ENCODE assay signal across 8 cellular contexts in genomic region chr5:113294341-113295110, GRCh38.
DNase-seq lines count a peak whose midpoint lies in the region; ATAC-seq and TF ChIP-seq lines count a peak whose summit lies in the region.

No MANE protein-coding gene starts in this region.

- peaks cover 0 to 12% of the 10 kb centered on the region in 2 donors for H3K4me1 ChIP-seq in lung (ENCODE audit: control insufficient read depth in 2 of 2, insufficient read depth in 2 of 2, low read length in 2 of 2)

- DNase-seq in NCI-H2081 (lab: John Stamatoyannopoulos, UW) (peak; percentile 73), NCI-H2081 treated with DMSO at 0.1 percent for 48 hours (lab: John Stamatoyannopoulos, UW) (no peak), NCI-H446 treated with DMSO at 0.1 percent for 48 hours (lab: John Stamatoyannopoulos, UW) (peak; percentile 79), lung (ENCODE audit: low spot score) (peak; percentile 83)
- peak; percentile 89 for DNase-seq in activated CD8-positive, alpha-beta T cell treated with anti-CD3 and anti-CD28 coated beads for 36 hours
- DNase-seq in effector CD4-positive, alpha-beta T cell: peak; percentile 46
- peak; percentile 17 to 45 (median 40) for DNase-seq in stimulated activated CD4-positive, alpha-beta T cell treated with anti-CD3 and anti-CD28 coated beads, TNF-alpha, amount 100 ng/mL, for 1 hour (ENCODE audit: low read depth in 3 of 3, low spot score in 1 of 3)

- H3K36me3 Mint-ChIP-seq in activated CD8-positive, alpha-beta T cell treated with anti-CD3 and anti-CD28 coated beads for 36 hours (ENCODE audit: low read depth): no peaks in the 10 kb centered on the region

- POLR2A ChIA-PET in activated CD8-positive, alpha-beta T cell treated with anti-CD3 and anti-CD28 coated beads for 36 hours (lab: Charles Lee): interaction anchor here (1.1 to 1.5 kb wide), 2 partner anchors 15 to 236 kb away, joined by 5 read pairs; no protein-coding TSS in a partner anchor

- CTCF ChIA-PET in activated CD8-positive, alpha-beta T cell treated with anti-CD3 and anti-CD28 coated beads for 36 hours (lab: Charles Lee): interaction anchor here (0.9 to 2.0 kb wide), 7 partner anchors 13 to 298 kb away, joined by 3 to 10 read pairs (median 6); no protein-coding TSS in a partner anchor

- no peaks in the 10 kb centered on the region for H3K9me3 Mint-ChIP-seq in activated CD8-positive, alpha-beta T cell treated with anti-CD3 and anti-CD28 coated beads for 36 hours

- H3K27ac ChIP-seq in lung (ENCODE audit: low read depth in 1 of 2, low read length in 1 of 2): peak overlapping the region; percentile 87 to 89

- peak overlapping the region; percentile 89 for H3K4me3 Mint-ChIP-seq in activated CD8-positive, alpha-beta T cell treated with anti-CD3 and anti-CD28 coated beads for 36 hours

- 0% methylated on average over 58 to 59 of the region's 59 CpGs for WGBS in lung, 2 donors

- TF ChIP-seq CTCF in activated CD8-positive, alpha-beta T cell treated with anti-CD3 and anti-CD28 coated beads for 36 hours (IDR thresholded peaks at IDR 0.05): no peak
- TF ChIP-seq CTCF in lung (IDR thresholded peaks at IDR 0.05; ENCODE audit: control extremely low read depth, extremely low read depth): no peak

- ATAC-seq in HG02970 (IDR thresholded peaks at IDR 0.05; ENCODE audit: low FRiP score, unreplicated experiment) (peak; percentile 91), lung (ENCODE audit: insufficient read depth, low FRiP score) (peak; percentile 84)
- peak; percentile 94 for ATAC-seq in activated CD8-positive, alpha-beta T cell treated with anti-CD3 and anti-CD28 coated beads for 36 hours

- peaks cover 19% of the 10 kb centered on the region for H3K27me3 Mint-ChIP-seq in activated CD8-positive, alpha-beta T cell treated with anti-CD3 and anti-CD28 coated beads for 36 hours

- no peaks in the 10 kb centered on the region for H3K9me3 ChIP-seq in lung (ENCODE audit: control insufficient read depth in 2 of 2, insufficient read depth in 1 of 2, low read length in 1 of 2)

- H3K4me1 Mint-ChIP-seq in activated CD8-positive, alpha-beta T cell treated with anti-CD3 and anti-CD28 coated beads for 36 hours (ENCODE audit: low read depth): peaks cover 14% of the 10 kb centered on the region

- H3K27me3 ChIP-seq in lung (ENCODE audit: control insufficient read depth, insufficient read depth): no peaks in the 10 kb centered on the region

- peak overlapping the region; percentile 53 for H3K4me3 ChIP-seq in lung

- peak overlapping the region; percentile 79 for H3K27ac Mint-ChIP-seq in activated CD8-positive, alpha-beta T cell treated with anti-CD3 and anti-CD28 coated beads for 36 hours

- intact Hi-C loops in activated CD8-positive, alpha-beta T cell treated with anti-CD3 and anti-CD28 coated beads for 36 hours (cut with micrococcal nuclease): no loop called here

- H3K36me3 ChIP-seq in lung (ENCODE audit: control insufficient read depth in 2 of 2, insufficient read depth in 2 of 2, low read length in 2 of 2): no peaks in the 10 kb centered on the region
